21 cellular contexts compared by ENCODE assay signal in genomic region chr2:238963970-238964331, GRCh38.
DNase-seq lines count a peak whose midpoint lies in the region; ATAC-seq and TF ChIP-seq lines count a peak whose summit lies in the region.
"Had no signal": no experiment of that assay in that cellular context is flagged by ENCODE, and none has a peak within 500 bp of the region (broad histone marks: within the 10 kb centered on the region; RNA-seq: fewer than 3 reads in every experiment).

No MANE protein-coding gene starts in this region.

- no peaks in the 10 kb centered on the region for H3K36me3 ChIP-seq in IMR-90 (ENCODE audit: control insufficient read depth, insufficient read depth, low read length)
- H3K36me3 ChIP-seq in esophagus muscularis mucosa = no peaks in the 10 kb centered on the region
- H3K36me3 ChIP-seq: BLaER1 had no signal

- no peak overlapping the region for H2AK9ac ChIP-seq in IMR-90 (replicated peaks; ENCODE audit: low read depth, low read length, poor library complexity)

- H4K20me1 ChIP-seq in IMR-90 (ENCODE audit: insufficient read depth, low read length) = no peaks in the 10 kb centered on the region
- H4K20me1 ChIP-seq: BLaER1 had no signal

- no peak overlapping the region for H2BK120ac ChIP-seq in IMR-90 (ENCODE audit: low read depth, low read length)

- no peak overlapping the region for H3K4me2 ChIP-seq in IMR-90 (ENCODE audit: low read depth, low read length)
- H3K4me2 ChIP-seq: BLaER1 had no signal

- no peak overlapping the region for H3K9ac ChIP-seq in IMR-90 (ENCODE audit: low read depth, low read length)
- H3K9ac ChIP-seq: BLaER1, GM23248 had no signal

- no peak overlapping the region for H3K14ac ChIP-seq in IMR-90 (replicated peaks; ENCODE audit: low read depth, low read length)

- H3K18ac ChIP-seq in IMR-90 (ENCODE audit: low read depth, low read length) = no peak overlapping the region

- ATAC-seq in IMR-90 (ENCODE audit: low read depth) = no peak
- ATAC-seq in activated T-helper 17 cell treated with anti-CD3 and anti-CD28 coated beads, Interleukin-2, amount 50 U/mL, for 72 hours (replicated peaks) = no peak
- ATAC-seq: CD8-positive, alpha-beta T cell; GM12878 had no signal

- H3K9me3 Mint-ChIP-seq in nephron (peaks cover 8% of the 10 kb centered on the region), osteocyte (ENCODE audit: unreplicated experiment) (no peaks in the 10 kb centered on the region)
- H3K9me3 Mint-ChIP-seq in activated T-helper 17 cell treated with anti-CD3 and anti-CD28 coated beads, Interleukin-2, amount 50 U/mL, for 72 hours = no peaks in the 10 kb centered on the region
- H3K9me3 Mint-ChIP-seq: CD8-positive, alpha-beta T cell had no signal

- H3K56ac ChIP-seq in IMR-90 (ENCODE audit: extremely low read depth, insufficient read depth, low read length) = no peak overlapping the region

- no peak overlapping the region for H2BK20ac ChIP-seq in IMR-90 (ENCODE audit: low read depth, low read length)

- H3K27ac Mint-ChIP-seq in nephron = peak overlapping the region; percentile 69 to 84 (median 76)
- no peak overlapping the region for H3K27ac Mint-ChIP-seq in osteocyte (ENCODE audit: unreplicated experiment)
- H3K27ac Mint-ChIP-seq in activated T-helper 17 cell treated with anti-CD3 and anti-CD28 coated beads, Interleukin-2, amount 50 U/mL, for 72 hours = no peak overlapping the region
- H3K27ac Mint-ChIP-seq: B cell; CD4-positive, CD25-positive, alpha-beta regulatory T cell; CD8-positive, alpha-beta T cell had no signal

- POLR2A ChIA-PET in IMR-90 (lab: Charles Lee; ENCODE audit: unreplicated experiment) = no interaction called here

- intact Hi-C loops in IMR-90 (cut with micrococcal nuclease) = no loop called here
- intact Hi-C loops in esophagus muscularis mucosa (cut with DNase I) = no loop called here
- intact Hi-C loops in posterior vena cava (cut with DNase I) = no loop called here

- no TSS peak for BruUV-seq in IMR-90 (replicated peaks; lab: Mats Ljungman, UMichigan)

- H3K27me3 Mint-ChIP-seq in nephron (ENCODE audit: low read depth) (peaks cover 24% of the 10 kb centered on the region), osteocyte (ENCODE audit: unreplicated experiment) (no peaks in the 10 kb centered on the region)
- H3K27me3 Mint-ChIP-seq in activated T-helper 17 cell treated with anti-CD3 and anti-CD28 coated beads, Interleukin-2, amount 50 U/mL, for 72 hours = peaks cover 13% of the 10 kb centered on the region
- H3K27me3 Mint-ChIP-seq: B cell had no signal

- H4K5ac ChIP-seq in IMR-90 (ENCODE audit: low read depth, low read length) = no peak overlapping the region

- H3K9me3 ChIP-seq in IMR-90 (ENCODE audit: control insufficient read depth, insufficient read depth, low read length) (no peaks in the 10 kb centered on the region), esophagus muscularis mucosa (no peaks in the 10 kb centered on the region)
- H3K9me3 ChIP-seq: Caco-2 had no signal

- H3K23ac ChIP-seq in IMR-90 (ENCODE audit: low read depth, low read length) = no peak overlapping the region

- DNase-seq in IMR-90 (no peak), esophagus muscularis mucosa (ENCODE audit: extremely low spot score) (peak; percentile 64), osteocyte (ENCODE audit: extremely low spot score, unreplicated experiment) (peak; percentile 67), posterior vena cava (ENCODE audit: low spot score) (no peak), G401 (ENCODE audit: low spot score) (no peak)
- DNase-seq: Caco-2; CD4-positive, CD25-positive, alpha-beta regulatory T cell; DMS153; DND-41; GDM1; GM23248; H7; HCEC 1CT had no signal

- TF ChIP-seq POLR2A in IMR-90 (IDR thresholded peaks at IDR 0.05; ENCODE audit: low read depth, low read length) (no peak), esophagus muscularis mucosa (IDR thresholded peaks at IDR 0.05; ENCODE audit: low read depth) (no peak)

- TF ChIP-seq CTCF in IMR-90 (conservative IDR thresholded peaks at IDR 0.05; ENCODE audit: low read depth, low read length) = no peak
- TF ChIP-seq CTCF in esophagus muscularis mucosa (IDR thresholded peaks at IDR 0.05) = no peak
- no peak for TF ChIP-seq CTCF in nephron (IDR thresholded peaks at IDR 0.05; ENCODE audit: unreplicated experiment in 3 of 3)
- TF ChIP-seq CTCF in osteocyte (IDR thresholded peaks at IDR 0.05) = no peak

- H3K79me1 ChIP-seq in IMR-90 (ENCODE audit: low read depth in 1 of 2, low read length in 2 of 2) = no peaks in the 10 kb centered on the region

- H4K8ac ChIP-seq in IMR-90 (ENCODE audit: low read depth in 2 of 2, low read length in 2 of 2) = no peak overlapping the region

- H2BK15ac ChIP-seq in IMR-90 (ENCODE audit: low read depth, low read length) = no peak overlapping the region

- H3K4me1 Mint-ChIP-seq in nephron (peaks cover 27% of the 10 kb centered on the region), osteocyte (ENCODE audit: unreplicated experiment) (peaks cover 16% of the 10 kb centered on the region)
- no peaks in the 10 kb centered on the region for H3K4me1 Mint-ChIP-seq in activated T-helper 17 cell treated with anti-CD3 and anti-CD28 coated beads, Interleukin-2, amount 50 U/mL, for 72 hours
- H3K4me1 Mint-ChIP-seq: B cell; CD4-positive, CD25-positive, alpha-beta regulatory T cell had no signal

- no peak overlapping the region for H2AK5ac ChIP-seq in IMR-90 (ENCODE audit: low read depth, low read length)

- no CpG with 5 or more reads among the region's 2 CpGs for WGBS in IMR-90 (ENCODE audit: extremely low coverage in 2 of 2, insufficient read length in 1 of 2), 2 experiments
- WGBS in esophagus muscularis mucosa = 87% methylated on average over 2 of the region's 2 CpGs

- no peak overlapping the region for H4K91ac ChIP-seq in IMR-90 (ENCODE audit: insufficient read depth, low read depth, low read length)

- no peak for TF ChIP-seq EP300 in esophagus muscularis mucosa (IDR thresholded peaks at IDR 0.05)

- no peak overlapping the region for H2BK5ac ChIP-seq in IMR-90 (ENCODE audit: low read depth, low read length, poor library complexity, severe bottlenecking)

- no peak for TF ChIP-seq RAD21 in IMR-90 (IDR thresholded peaks at IDR 0.05; ENCODE audit: low read length)

- CTCF ChIA-PET in IMR-90 (lab: Yijun Ruan, JAX) = no interaction called here

- H3K27ac ChIP-seq in IMR-90 (ENCODE audit: insufficient read depth, low read length) (no peak overlapping the region), esophagus muscularis mucosa (replicated peaks in 1 of 4) (no peak overlapping the region)
- H3K27ac ChIP-seq: 22Rv1, BLaER1, C4-2B, GM23248 had no signal

- no peaks in the 10 kb centered on the region; the same call in 1 of the 2 replicates for H3K27me3 ChIP-seq in IMR-90 (ENCODE audit: control insufficient read depth, insufficient read depth, low read length)
- no peaks in the 10 kb centered on the region for H3K27me3 ChIP-seq in esophagus muscularis mucosa
- H3K27me3 ChIP-seq: BLaER1 had no signal

- H3K36me3 Mint-ChIP-seq in nephron (ENCODE audit: low read depth) (peaks cover 10% of the 10 kb centered on the region), osteocyte (ENCODE audit: unreplicated experiment) (no peaks in the 10 kb centered on the region)
- H3K36me3 Mint-ChIP-seq in activated T-helper 17 cell treated with anti-CD3 and anti-CD28 coated beads, Interleukin-2, amount 50 U/mL, for 72 hours (ENCODE audit: low read depth) = no peaks in the 10 kb centered on the region
- H3K36me3 Mint-ChIP-seq: CD4-positive, CD25-positive, alpha-beta regulatory T cell; CD8-positive, alpha-beta T cell had no signal

- in situ Hi-C loops in IMR-90 (cut with MboI; ENCODE audit: low sequenced_read_pairs) (loop anchor here (25.0 kb wide), 1 partner anchor 602 kb away; no protein-coding TSS in a partner anchor), G401 (cut with HindIII; ENCODE audit: low sequenced_read_pairs) (no loop called here)

- no peak overlapping the region for H3K4me3 ChIP-seq in IMR-90 (ENCODE audit: insufficient read depth, low read depth, low read length)
- H3K4me3 ChIP-seq in esophagus muscularis mucosa = no peak overlapping the region
- H3K4me3 ChIP-seq: BLaER1, GM12878, GM23248 had no signal

- no peak overlapping the region for H3K4ac ChIP-seq in IMR-90 (ENCODE audit: low read depth, low read length)

- H3K4me1 ChIP-seq in IMR-90 (ENCODE audit: control insufficient read depth, insufficient read depth, low read length) (peaks cover 3% of the 10 kb centered on the region; the same call in 1 of the 2 replicates), esophagus muscularis mucosa (no peaks in the 10 kb centered on the region)
- H3K4me1 ChIP-seq: BLaER1 had no signal

- dilution Hi-C loops in IMR-90 (cut with HindIII; ENCODE audit: low sequenced_read_pairs, unreplicated experiment) = no loop called here

- H3K4me3 Mint-ChIP-seq in nephron (no peak overlapping the region), osteocyte (ENCODE audit: unreplicated experiment) (no peak overlapping the region)
- H3K4me3 Mint-ChIP-seq in activated T-helper 17 cell treated with anti-CD3 and anti-CD28 coated beads, Interleukin-2, amount 50 U/mL, for 72 hours = no peak overlapping the region
- H3K4me3 Mint-ChIP-seq: B cell; CD4-positive, CD25-positive, alpha-beta regulatory T cell; CD8-positive, alpha-beta T cell had no signal

- peaks cover 3% of the 10 kb centered on the region; the same call in 1 of the 2 replicates for H3K9me1 ChIP-seq in IMR-90 (ENCODE audit: insufficient read depth, low read length)

- H2AFZ ChIP-seq in IMR-90 (replicated peaks; ENCODE audit: low read length, poor library complexity) = peak overlapping the region; percentile 40
- H2AFZ ChIP-seq: GM23248 had no signal

TF ChIP-seq in IMR-90, 13 proteins besides CTCF, POLR2A, EP300 and RAD21 (continues in another document):
- TF ChIP-seq ELK1 (IDR thresholded peaks at IDR 0.05; ENCODE audit: borderline replicate concordance, low read depth, low read length) = no peak
- no peak for TF ChIP-seq MXI1 (IDR thresholded peaks at IDR 0.05; ENCODE audit: borderline replicate concordance, low read depth, low read length)
- TF ChIP-seq NFE2L2 (IDR thresholded peaks at IDR 0.05; ENCODE audit: low read depth, low read length) = no peak
- TF ChIP-seq RFX5 (IDR thresholded peaks at IDR 0.05; ENCODE audit: low read depth, low read length) = no peak
- no peak for TF ChIP-seq RCOR1 (IDR thresholded peaks at IDR 0.05; ENCODE audit: insufficient replicate concordance, low read length)
- no peak for TF ChIP-seq MAZ (IDR thresholded peaks at IDR 0.05; ENCODE audit: borderline replicate concordance, low read depth, low read length)
- TF ChIP-seq MAFK (IDR thresholded peaks at IDR 0.05; ENCODE audit: low read depth, low read length) = no peak
- no peak for TF ChIP-seq CEBPB (IDR thresholded peaks at IDR 0.05; ENCODE audit: low read depth, low read length)
- no peak for TF ChIP-seq BHLHE40 (IDR thresholded peaks at IDR 0.05; ENCODE audit: low read depth, low read length)

Comparison
In these comparisons a context has a peak if more than half of its experiments do, and no peak if none do; other contexts are left out.
1. DNase-seq: peak in esophagus muscularis mucosa (single experiment) and osteocyte (single experiment); none in IMR-90 (single experiment), posterior vena cava (single experiment) and G401 (single experiment).
2. H3K27ac Mint-ChIP-seq: peak in nephron (3 of 3); none in osteocyte (single experiment) and activated T-helper 17 cell treated with anti-CD3 and anti-CD28 coated beads, Interleukin-2, amount 50 U/mL, for 72 hours (single experiment).